8 cellular contexts compared by ENCODE assay signal in the genomic region with DNA sequence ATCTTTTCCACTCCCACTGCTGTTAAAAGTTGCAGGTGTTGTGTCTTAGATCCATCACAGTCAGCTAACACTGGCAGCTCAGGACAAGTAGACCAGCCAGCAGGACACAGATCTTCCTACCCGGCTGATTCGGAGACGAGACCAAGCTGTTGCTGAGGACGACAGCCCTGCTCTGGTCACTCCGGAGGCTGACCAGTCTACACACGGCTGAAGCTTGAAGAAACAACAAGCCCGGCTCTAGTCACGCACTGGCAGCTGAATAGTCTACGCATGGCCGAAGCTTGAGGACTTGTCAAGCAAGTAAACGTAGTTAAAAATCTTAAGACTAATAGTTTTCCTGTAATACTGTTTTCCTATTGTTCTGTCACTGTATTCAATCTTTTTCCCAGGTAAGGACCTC. TPM values are rescaled to one million over a fixed set of nuclear protein-coding genes. Genes with fewer than 3 reads are reported as not detected.
DNase-seq lines count a peak whose midpoint lies in the region; ATAC-seq and TF ChIP-seq lines count a peak whose summit lies in the region.

No MANE protein-coding gene starts in this region.

- DNase-seq in right cardiac atrium = no peak
- DNase-seq in heart left ventricle = no peak
- DNase-seq in adrenal gland = peak in 3 of 7 donors; percentile 16 to 46 (median 32)
- DNase-seq in lower lobe of right lung = no peak
- DNase-seq in vagina (ENCODE audit: extremely low spot score in 2 of 2) = no peak
- DNase-seq in SW480 (ENCODE audit: low spot score) = no peak
- no peak for DNase-seq in SHP77 (lab: John Stamatoyannopoulos, UW)
- DNase-seq in GM20000 (ENCODE audit: low spot score) = no peak

- TF ChIP-seq CTCF in heart left ventricle (IDR thresholded peaks at IDR 0.05) (no peak), adrenal gland (IDR thresholded peaks at IDR 0.05) (no peak), lower lobe of right lung (IDR thresholded peaks at IDR 0.05) (no peak), vagina (IDR thresholded peaks at IDR 0.05) (no peak), GM20000 (IDR thresholded peaks at IDR 0.05; ENCODE audit: extremely low read depth, missing control alignments) (no peak)

- intact Hi-C loops in right cardiac atrium (cut with DNase I) (no loop called here), heart left ventricle (cut with DNase I) (no loop called here), adrenal gland (cut with DNase I) (no loop called here), lower lobe of right lung (cut with DNase I) (no loop called here), vagina (cut with DNase I) (no loop called here)

- no peaks in the 10 kb centered on the region for H3K36me3 ChIP-seq in heart left ventricle
- H3K36me3 ChIP-seq in adrenal gland (replicated peaks in 1 of 2) = no peaks in the 10 kb centered on the region
- H3K36me3 ChIP-seq in lower lobe of right lung = no peaks in the 10 kb centered on the region
- H3K36me3 ChIP-seq in vagina = no peaks in the 10 kb centered on the region

- no peak overlapping the region for H3K4me3 ChIP-seq in right cardiac atrium (ENCODE audit: low read length)
- H3K4me3 ChIP-seq in heart left ventricle = no peak overlapping the region
- no peak overlapping the region for H3K4me3 ChIP-seq in adrenal gland
- peak overlapping the region; percentile 100 for H3K4me3 ChIP-seq in lower lobe of right lung
- H3K4me3 ChIP-seq in vagina = no peak overlapping the region

- H3K27ac ChIP-seq in right cardiac atrium (ENCODE audit: low read length) (peak overlapping the region; percentile 12), heart left ventricle (peak overlapping the region in 4 of 12 donors; percentile 73 to 98 (median 97)), adrenal gland (peak overlapping the region in 3 of 5 donors; percentile 39 to 96 (median 63)), lower lobe of right lung (peak overlapping the region; percentile 98), vagina (peak overlapping the region; percentile 73)

- ATAC-seq in right cardiac atrium = no peak
- ATAC-seq in heart left ventricle = no peak
- ATAC-seq in lower lobe of right lung = no peak

- H3K27me3 ChIP-seq in right cardiac atrium (ENCODE audit: control insufficient read depth, insufficient read depth) (no peaks in the 10 kb centered on the region), heart left ventricle (no peaks in the 10 kb centered on the region), adrenal gland (no peaks in the 10 kb centered on the region), lower lobe of right lung (ENCODE audit: low read depth) (no peaks in the 10 kb centered on the region), vagina (no peaks in the 10 kb centered on the region)

- TF ChIP-seq POLR2A in heart left ventricle (IDR thresholded peaks at IDR 0.05) (no peak), adrenal gland (IDR thresholded peaks at IDR 0.05) (no peak), vagina (IDR thresholded peaks at IDR 0.05) (no peak)

- H3K4me1 ChIP-seq in right cardiac atrium (ENCODE audit: control insufficient read depth, insufficient read depth, low read length) (peaks cover 14% of the 10 kb centered on the region), heart left ventricle (peaks cover 7 to 80% (median 73%) of the 10 kb centered on the region in 12 donors), adrenal gland (replicated peaks in 1 of 2) (peaks cover 24 to 57% of the 10 kb centered on the region in 2 donors), lower lobe of right lung (peaks cover 85% of the 10 kb centered on the region), vagina (peaks cover 84% of the 10 kb centered on the region)

- WGBS in right cardiac atrium = 73% methylated on average over 11 of the region's 11 CpGs
- 80 to 83% (median 80%) methylated on average over 11 of the region's 11 CpGs for WGBS in heart left ventricle, 4 donors
- 53 to 75% (median 56%) methylated on average over 11 of the region's 11 CpGs for WGBS in adrenal gland, 4 donors

- H3K9me3 ChIP-seq in right cardiac atrium (ENCODE audit: control insufficient read depth, low read length) (no peaks in the 10 kb centered on the region), heart left ventricle (no peaks in the 10 kb centered on the region), adrenal gland (replicated peaks in 1 of 3) (peaks cover 0 to 7% (median 0%) of the 10 kb centered on the region in 3 donors), lower lobe of right lung (no peaks in the 10 kb centered on the region), vagina (no peaks in the 10 kb centered on the region)

RNA-seq across cellular contexts. Expression of a gene that starts 1.8 kb away (rescaled TPM):
- total RNA-seq in right cardiac atrium (10 to 100 TPM; 52.9 to 94.8 (median 55.1) TPM), heart left ventricle (10 to 100 TPM; 18.8 to 51.6 (median 24.1) TPM), adrenal gland (10 to 100 TPM; 24.3 to 44.2 (median 26.3) TPM), lower lobe of right lung (30.4 TPM), vagina (46.9 TPM)
- polyA plus RNA-seq in right cardiac atrium (25.7 TPM), heart left ventricle (10 to 100 TPM; 16.9 to 27.0 TPM), adrenal gland (10 to 100 TPM; 10.4 to 29.4 (median 27.3) TPM)

RNA-seq across cellular contexts. Expression of a gene that starts 1.8 kb away (rescaled TPM):
- total RNA-seq in right cardiac atrium (10 to 100 TPM; 10.2 to 12.9 (median 12.5) TPM), heart left ventricle (10 to 100 TPM in 1 of 9 donors, 1 to 10 TPM in 8; 7.6 to 11.7 (median 8.6) TPM), adrenal gland (10 to 100 TPM; 10.5 to 26.2 (median 14.9) TPM), lower lobe of right lung (23.9 TPM), vagina (19.2 TPM)
- polyA plus RNA-seq in right cardiac atrium (7.6 TPM), heart left ventricle (1 to 10 TPM; 6.1 to 6.7 TPM), adrenal gland (10 to 100 TPM in 1 of 3 donors, 1 to 10 TPM in 2; 6.0 to 12.9 (median 9.9) TPM)
